In genomic region chr3:101836907-101837598, GRCh38 we compare ENCODE assay signal across 9 cellular contexts. TPM values are rescaled to one million over a fixed set of nuclear protein-coding genes. Genes with fewer than 3 reads are reported as not detected.
DNase-seq lines count a peak whose midpoint lies in the region; ATAC-seq and TF ChIP-seq lines count a peak whose summit lies in the region.
"Had no signal": no experiment of that assay in that cellular context is flagged by ENCODE, and none has a peak within 500 bp of the region (broad histone marks: within the 10 kb centered on the region; RNA-seq: fewer than 3 reads in every experiment).

No MANE protein-coding gene starts in this region.

- DNase-seq in CD4-positive, CD25-positive, alpha-beta regulatory T cell = no peak
- peak; percentile 50 for DNase-seq in HT1080 (ENCODE audit: low read depth)
- DNase-seq in activated B cell treated with CpG ODN at 0.5 μM for 24 hours = no peak
- DNase-seq in lower lobe of right lung = no peak
- DNase-seq in activated CD4-positive, CD25-positive, alpha-beta regulatory T cell (lab: John Stamatoyannopoulos, UW) = no peak
- DNase-seq in activated CD4-positive, alpha-beta T cell treated with anti-CD3 and anti-CD28 coated beads for 1 hour = no peak

- H3K4me3 Mint-ChIP-seq in CD4-positive, CD25-positive, alpha-beta regulatory T cell = no peak overlapping the region
- peak overlapping the region; percentile 79 for H3K4me3 Mint-ChIP-seq in activated B cell treated with CpG ODN at 0.5 μM for 24 hours

- peak overlapping the region in 2 of 3 donors; percentile 14 to 89 for H3K27ac Mint-ChIP-seq in CD4-positive, CD25-positive, alpha-beta regulatory T cell
- H3K27ac Mint-ChIP-seq in activated B cell treated with CpG ODN at 0.5 μM for 24 hours = peak overlapping the region; percentile 85

- H3K36me3 ChIP-seq in CD4-positive, CD25-positive, alpha-beta regulatory T cell (ENCODE audit: control insufficient read depth, insufficient read depth, low read length) = no peaks in the 10 kb centered on the region
- no peaks in the 10 kb centered on the region for H3K36me3 ChIP-seq in lower lobe of right lung

- H3K36me3 Mint-ChIP-seq in CD4-positive, CD25-positive, alpha-beta regulatory T cell = peaks cover 12% of the 10 kb centered on the region
- peaks cover 89% of the 10 kb centered on the region for H3K36me3 Mint-ChIP-seq in activated B cell treated with CpG ODN at 0.5 μM for 24 hours (ENCODE audit: low read depth)

- H3K9me3 Mint-ChIP-seq in CD4-positive, CD25-positive, alpha-beta regulatory T cell = peaks cover 0 to 3% (median 0%) of the 10 kb centered on the region in 7 donors
- H3K9me3 Mint-ChIP-seq in activated B cell treated with CpG ODN at 0.5 μM for 24 hours = peaks cover 3% of the 10 kb centered on the region

- no peaks in the 10 kb centered on the region for H3K4me1 ChIP-seq in CD4-positive, CD25-positive, alpha-beta regulatory T cell (ENCODE audit: control insufficient read depth, insufficient read depth, low read length, poor library complexity, severe bottlenecking)
- H3K4me1 ChIP-seq in lower lobe of right lung = peaks cover 14% of the 10 kb centered on the region

- CTCF ChIA-PET in activated B cell treated with CpG ODN at 0.5 μM for 24 hours (lab: Charles Lee) = interaction anchor here (0.7 to 1.2 kb wide), 3 partner anchors 9 to 15 kb away, joined by 3 to 5 read pairs (median 3); no protein-coding TSS in a partner anchor

- no peaks in the 10 kb centered on the region for H3K27me3 Mint-ChIP-seq in CD4-positive, CD25-positive, alpha-beta regulatory T cell
- H3K27me3 Mint-ChIP-seq in activated B cell treated with CpG ODN at 0.5 μM for 24 hours = no peaks in the 10 kb centered on the region

- H3K4me3 ChIP-seq in CD4-positive, CD25-positive, alpha-beta regulatory T cell (ENCODE audit: low read depth, low read length) = no peak overlapping the region
- H3K4me3 ChIP-seq in lower lobe of right lung = no peak overlapping the region

- no peaks in the 10 kb centered on the region for H3K9me3 ChIP-seq in CD4-positive, CD25-positive, alpha-beta regulatory T cell (ENCODE audit: control insufficient read depth in 2 of 2, low read length in 2 of 2)
- H3K9me3 ChIP-seq in lower lobe of right lung = no peaks in the 10 kb centered on the region

- H3K4me1 Mint-ChIP-seq in CD4-positive, CD25-positive, alpha-beta regulatory T cell = peaks cover 14 to 45% (median 30%) of the 10 kb centered on the region in 4 donors
- peaks cover 91% of the 10 kb centered on the region for H3K4me1 Mint-ChIP-seq in activated B cell treated with CpG ODN at 0.5 μM for 24 hours

- no peak overlapping the region for H3K27ac ChIP-seq in CD4-positive, CD25-positive, alpha-beta regulatory T cell (ENCODE audit: insufficient read depth, low read length, poor library complexity, severe bottlenecking)
- no peak overlapping the region for H3K27ac ChIP-seq in lower lobe of right lung
- H3K27ac ChIP-seq: KMS-11 had no signal

- peak in 1 of 2 donors; percentile 16 for ATAC-seq in CD4-positive, CD25-positive, alpha-beta regulatory T cell (ENCODE audit: low read depth in 2 of 2)
- ATAC-seq in activated B cell treated with CpG ODN at 0.5 μM for 24 hours (ENCODE audit: low read depth) = peak; percentile 84
- peak; percentile 68 to 82 for ATAC-seq in lower lobe of right lung
- no peak for ATAC-seq in HG03469 (IDR thresholded peaks at IDR 0.05; ENCODE audit: unreplicated experiment)
- ATAC-seq in GM19328 (IDR thresholded peaks at IDR 0.05; ENCODE audit: unreplicated experiment) = no peak

- intact Hi-C loops in activated B cell treated with CpG ODN at 0.5 μM for 24 hours (cut with micrococcal nuclease) = loop anchor here (1.0 kb wide), 2 partner anchors 10 to 12 kb away; partner anchors contain the start of gene NFKBIZ
- intact Hi-C loops in lower lobe of right lung (cut with DNase I) = no loop called here

- no peak for TF ChIP-seq CTCF in activated B cell treated with CpG ODN at 0.5 μM for 24 hours (IDR thresholded peaks at IDR 0.05)
- TF ChIP-seq CTCF in lower lobe of right lung (IDR thresholded peaks at IDR 0.05) = no peak

- POLR2A ChIA-PET in activated B cell treated with CpG ODN at 0.5 μM for 24 hours (lab: Charles Lee) = interaction anchor here (0.5 to 9.3 kb wide), 12 partner anchors 9 to 223 kb away, joined by 3 to 112 read pairs (median 6); partner anchors contain the start of gene NFKBIZ

- H3K27me3 ChIP-seq in CD4-positive, CD25-positive, alpha-beta regulatory T cell (ENCODE audit: control insufficient read depth, insufficient read depth, low read length) = no peaks in the 10 kb centered on the region
- no peaks in the 10 kb centered on the region for H3K27me3 ChIP-seq in lower lobe of right lung (ENCODE audit: low read depth)

RNA-seq across cellular contexts. Expression of gene NFKBIZ, which starts 12.3 kb away (rescaled TPM):
- total RNA-seq in CD4-positive, CD25-positive, alpha-beta regulatory T cell = 637 TPM
- 10 to 100 TPM; 15.2 to 28.2 (median 21.6) TPM for polyA plus RNA-seq in CD4-positive, CD25-positive, alpha-beta regulatory T cell
- 13.3 and 15.8 TPM in 2 replicates for total RNA-seq in HT1080 (2014; rRNA removed; shearing (Covaris generic))
- 6.0 and 7.1 TPM in 2 replicates for polyA plus RNA-seq in HT1080 (2015; cell fraction: cytosol; rRNA removed)
- polyA plus RNA-seq in HT1080 (2015; cell fraction: nucleus; rRNA removed) = 85.1 and 101 TPM in 2 replicates
- 391 and 421 TPM in 2 replicates for total RNA-seq in activated B cell treated with CpG ODN at 0.5 μM for 24 hours
- total RNA-seq in lower lobe of right lung = 76.2 TPM

RNA-seq across cellular contexts. Expression of gene NXPE3, which starts 58.0 kb away (rescaled TPM):
- total RNA-seq in CD4-positive, CD25-positive, alpha-beta regulatory T cell = 37.9 TPM
- polyA plus RNA-seq in CD4-positive, CD25-positive, alpha-beta regulatory T cell = 10 to 100 TPM; 38.3 to 43.2 (median 42.4) TPM
- 13.6 and 15.7 TPM in 2 replicates for total RNA-seq in HT1080 (2014; rRNA removed; shearing (Covaris generic))
- polyA plus RNA-seq in HT1080 (2015; cell fraction: cytosol; rRNA removed) = 13.2 and 15.7 TPM in 2 replicates
- 11.0 and 11.8 TPM in 2 replicates for polyA plus RNA-seq in HT1080 (2015; cell fraction: nucleus; rRNA removed)
- total RNA-seq in activated B cell treated with CpG ODN at 0.5 μM for 24 hours = 15.8 and 16.0 TPM in 2 replicates
- 22.0 TPM for total RNA-seq in lower lobe of right lung

Comparison
In these comparisons a context has a peak if more than half of its experiments do, and no peak if none do; other contexts are left out.
1. ATAC-seq: peak in activated B cell treated with CpG ODN at 0.5 μM for 24 hours (single experiment) and lower lobe of right lung (2 of 2); none in HG03469 (single experiment) and GM19328 (single experiment).